12 cellular contexts compared by ENCODE assay signal in genomic region chr11:114110948-114111347, GRCh38. TPM values are rescaled to one million over a fixed set of nuclear protein-coding genes. Genes with fewer than 3 reads are reported as not detected.
DNase-seq lines count a peak whose midpoint lies in the region; ATAC-seq and TF ChIP-seq lines count a peak whose summit lies in the region.
"Had no signal": no experiment of that assay in that cellular context is flagged by ENCODE, and none has a peak within 500 bp of the region (broad histone marks: within the 10 kb centered on the region; RNA-seq: fewer than 3 reads in every experiment).

No MANE protein-coding gene starts in this region.

- H3K27ac ChIP-seq in heart right ventricle (peak overlapping the region; percentile 50 to 85 (median 75)), prostate gland (peak overlapping the region; percentile 58 to 69), vagina (peak overlapping the region; percentile 53)
- H3K27ac ChIP-seq: cardiac muscle cell had no signal

- ATAC-seq in Right ventricle myocardium inferior = peak; percentile 38
- peak in 6 of 8 donors; percentile 28 to 64 (median 39) for ATAC-seq in heart right ventricle
- no peak for ATAC-seq in HG02970 (IDR thresholded peaks at IDR 0.05; ENCODE audit: low FRiP score, unreplicated experiment)

- H3K27me3 ChIP-seq in heart right ventricle (no peaks in the 10 kb centered on the region), prostate gland (replicated peaks; ENCODE audit: insufficient read depth) (no peaks in the 10 kb centered on the region), vagina (no peaks in the 10 kb centered on the region)

- H3K36me3 ChIP-seq in heart right ventricle = peaks cover 0 to 4% (median 0%) of the 10 kb centered on the region in 9 donors
- H3K36me3 ChIP-seq in prostate gland = no peaks in the 10 kb centered on the region
- peaks cover 0 to 7% of the 10 kb centered on the region in 2 donors for H3K36me3 ChIP-seq in vagina
- H3K36me3 ChIP-seq: cardiac muscle cell had no signal

- TF ChIP-seq CTCF in heart right ventricle (IDR thresholded peaks at IDR 0.05) = no peak
- TF ChIP-seq CTCF in prostate gland (IDR thresholded peaks at IDR 0.05) = no peak
- TF ChIP-seq CTCF in vagina (IDR thresholded peaks at IDR 0.05) = no peak

- WGBS in heart right ventricle, 2 donors = 4 to 5% methylated on average over 7 of the region's 7 CpGs
- 11% methylated on average over 7 of the region's 7 CpGs for WGBS in prostate gland

- H3K4me3 ChIP-seq in heart right ventricle = peak overlapping the region in 8 of 10 donors; percentile 3 to 40 (median 32)
- no peak overlapping the region for H3K4me3 ChIP-seq in prostate gland
- no peak overlapping the region for H3K4me3 ChIP-seq in vagina
- H3K4me3 ChIP-seq: cardiac muscle cell had no signal

- H3K4me1 ChIP-seq in heart right ventricle (peaks cover 34 to 97% (median 82%) of the 10 kb centered on the region in 9 donors), prostate gland (replicated peaks) (peaks cover 26% of the 10 kb centered on the region), vagina (peaks cover 72% of the 10 kb centered on the region)

- intact Hi-C loops in Right ventricle myocardium inferior (cut with DNase I) = loop anchor here (5.0 kb wide), 1 partner anchor 51 kb away; no protein-coding TSS in a partner anchor
- intact Hi-C loops in cardiac septum (cut with DNase I) = loop anchor here (5.0 kb wide), 1 partner anchor 34 kb away; no protein-coding TSS in a partner anchor
- intact Hi-C loops in heart right ventricle (cut with DNase I) = loop anchor here in 5 of 10 donors (1.0 to 5.0 kb wide), 8 partner anchors 34 to 214 kb away; no protein-coding TSS in a partner anchor
- intact Hi-C loops in prostate gland (cut with DNase I) = no loop called here
- intact Hi-C loops in vagina (cut with DNase I) = no loop called here

- no peak for TF ChIP-seq POLR2A in prostate gland (IDR thresholded peaks at IDR 0.05)
- TF ChIP-seq POLR2A in vagina (IDR thresholded peaks at IDR 0.05) = no peak

- H3K9me3 ChIP-seq in heart right ventricle (no peaks in the 10 kb centered on the region), prostate gland (no peaks in the 10 kb centered on the region), vagina (no peaks in the 10 kb centered on the region)

- no peak for DNase-seq in Right ventricle myocardium inferior (ENCODE audit: missing footprints)
- DNase-seq in cardiac septum (ENCODE audit: low spot score) = no peak
- peak; percentile 40 to 58 for DNase-seq in heart right ventricle
- peak; percentile 32 for DNase-seq in prostate gland (ENCODE audit: low spot score)
- DNase-seq in vagina (ENCODE audit: extremely low spot score in 2 of 2) = no peak
- no peak for DNase-seq in NCI-H187 treated with DMSO at 0.1 percent for 48 hours (lab: John Stamatoyannopoulos, UW)
- DNase-seq in NCI-H2081 treated with DMSO at 0.1 percent for 48 hours (lab: John Stamatoyannopoulos, UW) = no peak
- DNase-seq: NCI-H1694 treated with DMSO at 0.1 percent for 48 hours; stimulated activated CD4-positive, alpha-beta T cell treated with anti-CD3 and anti-CD28 coated beads, Interleukin-4, amount 100 ng/mL, for 4 hours; T1000 had no signal

RNA-seq across cellular contexts. Expression of gene ZBTB16, which starts 51.4 kb away (rescaled TPM):
- total RNA-seq in Right ventricle myocardium inferior (78.1 TPM), cardiac septum (25.4 TPM), heart right ventricle (100 to 1,000 TPM in 1 of 10 donors, 10 to 100 TPM in 9; 18.3 to 108 (median 72.9) TPM), prostate gland (100 to 1,000 TPM; 171 to 230 TPM), vagina (243 TPM)
- polyA plus RNA-seq in heart right ventricle = 10 to 100 TPM; 21.1 to 39.6 TPM

Comparison
In these comparisons a context has a peak if more than half of its experiments do, and no peak if none do; other contexts are left out.
1. DNase-seq: peak in heart right ventricle (2 of 2) and prostate gland (single experiment); none in Right ventricle myocardium inferior (single experiment), cardiac septum (single experiment), vagina (0 of 2), NCI-H187 treated with DMSO at 0.1 percent for 48 hours (single experiment) and NCI-H2081 treated with DMSO at 0.1 percent for 48 hours (single experiment).
2. H3K4me3 ChIP-seq: peak in heart right ventricle (8 of 10); none in prostate gland (0 of 2) and vagina (0 of 2).
3. intact Hi-C loops: an anchor here in Right ventricle myocardium inferior (5.0 kb wide) and cardiac septum (5.0 kb wide); none called in prostate gland and vagina.
4. Peak in every context shown above with its lines, with median percentiles within 50 percentile points of each other: H3K27ac ChIP-seq.